2 cellular contexts compared by ENCODE assay signal in the genomic region with DNA sequence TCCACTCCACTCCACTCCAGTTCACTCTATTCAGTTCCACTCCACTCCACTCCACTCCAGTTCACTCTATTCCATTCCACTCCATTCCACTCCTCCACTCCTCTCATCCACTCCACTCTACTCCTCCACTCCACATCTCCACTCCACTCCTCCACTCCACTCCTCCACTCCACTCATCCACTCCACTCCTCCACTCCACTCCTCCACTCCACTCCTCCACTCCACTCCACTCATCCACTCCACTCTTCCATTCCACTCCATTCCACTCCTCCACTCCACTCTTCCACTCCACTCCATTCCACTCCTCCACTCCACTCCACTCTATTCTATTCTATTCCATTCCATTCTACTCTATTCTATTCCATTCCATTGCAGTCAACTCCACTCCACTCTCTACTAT.
TF ChIP-seq lines count a peak whose summit lies in the region.

No MANE protein-coding gene starts in this region.

TF ChIP-seq in HEK293, 187 proteins besides CTCF, POLR2A, EP300 and RAD21:
- TF ChIP-seq ZNF140 (tag by site-specific recombination; IDR thresholded peaks at IDR 0.05) (0 out of 2 replicates have a peak, but pooled peaks have one; percentile 16), ZSCAN30 (tag by site-specific recombination; IDR thresholded peaks at IDR 0.05) (no peak)
TF ChIP-seq in HEK293: peak in this region for 1.

TF ChIP-seq in IMR-90, 13 proteins besides CTCF, POLR2A, EP300 and RAD21:
- TF ChIP-seq NFE2L2 (IDR thresholded peaks at IDR 0.05; ENCODE audit: low read depth, low read length) (no peak), SMC3 (IDR thresholded peaks at IDR 0.05; ENCODE audit: low read depth, low read length) (no peak), MXI1 (IDR thresholded peaks at IDR 0.05; ENCODE audit: borderline replicate concordance, low read depth, low read length) (no peak), CHD1 (IDR thresholded peaks at IDR 0.05; ENCODE audit: low read depth, low read length) (no peak), FOS (IDR thresholded peaks at IDR 0.05; ENCODE audit: low read depth, low read length) (no peak), RFX5 (IDR thresholded peaks at IDR 0.05; ENCODE audit: low read depth, low read length) (no peak), MAFK (IDR thresholded peaks at IDR 0.05; ENCODE audit: low read depth, low read length) (no peak)
- TF ChIP-seq, protein P1, sequence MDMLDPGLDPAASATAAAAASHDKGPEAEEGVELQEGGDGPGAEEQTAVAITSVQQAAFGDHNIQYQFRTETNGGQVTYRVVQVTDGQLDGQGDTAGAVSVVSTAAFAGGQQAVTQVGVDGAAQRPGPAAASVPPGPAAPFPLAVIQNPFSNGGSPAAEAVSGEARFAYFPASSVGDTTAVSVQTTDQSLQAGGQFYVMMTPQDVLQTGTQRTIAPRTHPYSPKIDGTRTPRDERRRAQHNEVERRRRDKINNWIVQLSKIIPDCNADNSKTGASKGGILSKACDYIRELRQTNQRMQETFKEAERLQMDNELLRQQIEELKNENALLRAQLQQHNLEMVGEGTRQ (IDR thresholded peaks at IDR 0.05; ENCODE audit: low read depth, low read length) = no peak
